In genomic region chr11:82750643-82751139, GRCh38 we compare ENCODE assay signal across 11 cellular contexts. TPM values are rescaled to one million over a fixed set of nuclear protein-coding genes. Genes with fewer than 3 reads are reported as not detected.
DNase-seq lines count a peak whose midpoint lies in the region; ATAC-seq and TF ChIP-seq lines count a peak whose summit lies in the region.
"Had no signal": no experiment of that assay in that cellular context is flagged by ENCODE, and none has a peak within 500 bp of the region (broad histone marks: within the 10 kb centered on the region; RNA-seq: fewer than 3 reads in every experiment).

No MANE protein-coding gene starts in this region.

- H3K4me3 ChIP-seq in suprapubic skin (no peak overlapping the region), upper lobe of left lung (no peak overlapping the region)
- H3K4me3 ChIP-seq: skin epidermis had no signal

- peak; percentile 75 for ATAC-seq in activated CD4-positive, alpha-beta T cell treated with anti-CD3 and anti-CD28 coated beads for 36 hours
- ATAC-seq in HG03159 (IDR thresholded peaks at IDR 0.05; ENCODE audit: unreplicated experiment) (peak; percentile 59), upper lobe of left lung (ENCODE audit: low FRiP score in 2 of 2) (no peak)
- ATAC-seq in activated T-helper 17 cell treated with anti-CD3 and anti-CD28 coated beads, Interleukin-2, amount 50 U/mL, for 72 hours (replicated peaks): peak; percentile 68

- H3K36me3 Mint-ChIP-seq in activated CD4-positive, alpha-beta T cell treated with anti-CD3 and anti-CD28 coated beads for 36 hours (ENCODE audit: low read depth): no peaks in the 10 kb centered on the region
- H3K36me3 Mint-ChIP-seq in activated T-helper 17 cell treated with anti-CD3 and anti-CD28 coated beads, Interleukin-2, amount 50 U/mL, for 72 hours (ENCODE audit: low read depth): no peaks in the 10 kb centered on the region

- H3K36me3 ChIP-seq in suprapubic skin (no peaks in the 10 kb centered on the region), upper lobe of left lung (no peaks in the 10 kb centered on the region)

- H3K4me1 Mint-ChIP-seq in activated CD4-positive, alpha-beta T cell treated with anti-CD3 and anti-CD28 coated beads for 36 hours: peaks cover 21% of the 10 kb centered on the region
- peaks cover 17% of the 10 kb centered on the region for H3K4me1 Mint-ChIP-seq in activated T-helper 17 cell treated with anti-CD3 and anti-CD28 coated beads, Interleukin-2, amount 50 U/mL, for 72 hours

- DNase-seq in activated CD4-positive, alpha-beta T cell treated with anti-CD3 and anti-CD28 coated beads for 36 hours: peak; percentile 24
- no peak for DNase-seq in activated CD4-positive, alpha-beta T cell treated with anti-CD3 and anti-CD28 coated beads, Interleukin-2, amount 50 U/mL, for 4 hours
- DNase-seq in renal cortical epithelial cell (ENCODE audit: low read depth): peak; percentile 70
- no peak for DNase-seq in MV-4-11 (lab: John Stamatoyannopoulos, UW)
- no peak for DNase-seq in suprapubic skin (ENCODE audit: low spot score in 2 of 2)
- DNase-seq in upper lobe of left lung: no peak
- DNase-seq: effector CD8-positive, alpha-beta T cell; trophoblast cell had no signal

- 57% methylated on average over 8 of the region's 9 CpGs for WGBS in suprapubic skin
- 21 to 29% methylated on average over 9 of the region's 9 CpGs for WGBS in upper lobe of left lung, 2 donors

- H3K9me3 ChIP-seq in suprapubic skin (no peaks in the 10 kb centered on the region), upper lobe of left lung (no peaks in the 10 kb centered on the region)

- TF ChIP-seq CTCF in suprapubic skin (IDR thresholded peaks at IDR 0.05) (no peak), upper lobe of left lung (IDR thresholded peaks at IDR 0.05) (no peak)

- CTCF ChIA-PET in activated CD4-positive, alpha-beta T cell treated with anti-CD3 and anti-CD28 coated beads for 36 hours (lab: Charles Lee): interaction anchor here (0.6 to 0.8 kb wide), 2 partner anchors 68 to 110 kb away, joined by 3 to 4 read pairs; no protein-coding TSS in a partner anchor

- TF ChIP-seq EP300 in suprapubic skin (IDR thresholded peaks at IDR 0.05) (no peak), upper lobe of left lung (IDR thresholded peaks at IDR 0.05) (no peak)

- intact Hi-C loops in activated CD4-positive, alpha-beta T cell treated with anti-CD3 and anti-CD28 coated beads for 36 hours (cut with DNase I, micrococcal nuclease): no loop called here

- no peak for TF ChIP-seq POLR2A in suprapubic skin (IDR thresholded peaks at IDR 0.05)
- no peak for TF ChIP-seq POLR2A in upper lobe of left lung (IDR thresholded peaks at IDR 0.05)

- no peaks in the 10 kb centered on the region for H3K9me3 Mint-ChIP-seq in activated CD4-positive, alpha-beta T cell treated with anti-CD3 and anti-CD28 coated beads for 36 hours (ENCODE audit: low read depth)
- H3K9me3 Mint-ChIP-seq in activated T-helper 17 cell treated with anti-CD3 and anti-CD28 coated beads, Interleukin-2, amount 50 U/mL, for 72 hours: no peaks in the 10 kb centered on the region

- H3K4me1 ChIP-seq in suprapubic skin: no peaks in the 10 kb centered on the region
- no peaks in the 10 kb centered on the region for H3K4me1 ChIP-seq in upper lobe of left lung

- H3K27ac Mint-ChIP-seq in activated CD4-positive, alpha-beta T cell treated with anti-CD3 and anti-CD28 coated beads for 36 hours: no peak overlapping the region
- peak overlapping the region; percentile 13 for H3K27ac Mint-ChIP-seq in activated T-helper 17 cell treated with anti-CD3 and anti-CD28 coated beads, Interleukin-2, amount 50 U/mL, for 72 hours

- peak overlapping the region; percentile 4 for H3K4me3 Mint-ChIP-seq in activated CD4-positive, alpha-beta T cell treated with anti-CD3 and anti-CD28 coated beads for 36 hours
- H3K4me3 Mint-ChIP-seq in activated T-helper 17 cell treated with anti-CD3 and anti-CD28 coated beads, Interleukin-2, amount 50 U/mL, for 72 hours: peak overlapping the region; percentile 43

- POLR2A ChIA-PET in activated CD4-positive, alpha-beta T cell treated with anti-CD3 and anti-CD28 coated beads for 36 hours (lab: Charles Lee): no interaction called here

- H3K27ac ChIP-seq in suprapubic skin: no peak overlapping the region
- no peak overlapping the region for H3K27ac ChIP-seq in upper lobe of left lung
- H3K27ac ChIP-seq: skin epidermis had no signal

- H3K27me3 ChIP-seq in suprapubic skin (no peaks in the 10 kb centered on the region), upper lobe of left lung (no peaks in the 10 kb centered on the region)

- no peaks in the 10 kb centered on the region for H3K27me3 Mint-ChIP-seq in activated CD4-positive, alpha-beta T cell treated with anti-CD3 and anti-CD28 coated beads for 36 hours
- H3K27me3 Mint-ChIP-seq in activated T-helper 17 cell treated with anti-CD3 and anti-CD28 coated beads, Interleukin-2, amount 50 U/mL, for 72 hours: peaks cover 5% of the 10 kb centered on the region

RNA-seq across cellular contexts. Expression of gene FAM181B, which starts 17.0 kb away (rescaled TPM):
- total RNA-seq in activated CD4-positive, alpha-beta T cell treated with anti-CD3 and anti-CD28 coated beads for 36 hours: not detected
- not detected for total RNA-seq in activated T-helper 17 cell treated with anti-CD3 and anti-CD28 coated beads, Interleukin-2, amount 50 U/mL, for 72 hours
- total RNA-seq in renal cortical epithelial cell (0.10 TPM in 1 of 2 replicates, not detected in the other), suprapubic skin (under 1 TPM; 0.18 to 0.42 (median 0.31) TPM), upper lobe of left lung (under 1 TPM in 1 of 6 donors, not detected in 5; 0.13 TPM)

Comparison
In these comparisons a context has a peak if more than half of its experiments do, and no peak if none do; other contexts are left out.
1. DNase-seq: peak in activated CD4-positive, alpha-beta T cell treated with anti-CD3 and anti-CD28 coated beads for 36 hours (single experiment) and renal cortical epithelial cell (single experiment); none in activated CD4-positive, alpha-beta T cell treated with anti-CD3 and anti-CD28 coated beads, Interleukin-2, amount 50 U/mL, for 4 hours (0 of 2), MV-4-11 (single experiment), suprapubic skin (0 of 2) and upper lobe of left lung (0 of 2).
2. ATAC-seq: peak in activated CD4-positive, alpha-beta T cell treated with anti-CD3 and anti-CD28 coated beads for 36 hours (single experiment), HG03159 (single experiment) and activated T-helper 17 cell treated with anti-CD3 and anti-CD28 coated beads, Interleukin-2, amount 50 U/mL, for 72 hours (single experiment); none in upper lobe of left lung (0 of 2).